Comparison of ENCODE assay signal across 15 cellular contexts in the genomic region with DNA sequence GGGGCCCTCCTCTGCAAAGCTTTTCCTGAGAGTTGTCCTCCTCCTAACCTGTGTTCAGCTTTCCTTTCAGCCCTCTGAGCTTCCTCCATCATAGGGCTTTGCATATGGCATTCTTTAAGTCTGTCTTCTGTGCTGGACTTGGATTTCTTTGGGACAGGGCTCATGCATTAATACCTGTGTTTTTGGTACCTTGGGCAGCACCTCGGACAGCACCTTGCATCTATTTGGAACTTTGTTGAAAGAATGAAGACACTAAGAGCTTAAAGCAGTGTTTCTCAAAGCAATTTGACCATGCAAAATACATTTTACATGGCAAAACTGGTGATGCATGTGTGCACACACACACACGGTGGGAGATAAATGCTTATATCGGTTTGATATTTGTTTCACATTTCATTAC.
A peak's percentile ranks its signal among the peaks of the same experiment; 100 is the strongest.
DNase-seq lines count a peak whose midpoint lies in the region; ATAC-seq and TF ChIP-seq lines count a peak whose summit lies in the region.
"Had no signal": no experiment of that assay in that cellular context is flagged by ENCODE, and none has a peak within 500 bp of the region (broad histone marks: within the 10 kb centered on the region; RNA-seq: fewer than 3 reads in every experiment).

No MANE protein-coding gene starts in this region.

- no peaks in the 10 kb centered on the region for H3K27me3 ChIP-seq in DND-41 (ENCODE audit: insufficient read depth, low read length, poor library complexity)

- no peak for ATAC-seq in DND-41 (ENCODE audit: insufficient read depth, low read depth)
- no peak for ATAC-seq in HG02840 (IDR thresholded peaks at IDR 0.05; ENCODE audit: low FRiP score, unreplicated experiment)
- ATAC-seq: T-cell had no signal

- H3K9ac ChIP-seq in DND-41 (ENCODE audit: low read depth, low read length) = no peak overlapping the region

- H3K79me2 ChIP-seq in DND-41 (ENCODE audit: insufficient read depth, low read length) = no peaks in the 10 kb centered on the region

- no peaks in the 10 kb centered on the region for H3K9me3 ChIP-seq in DND-41 (ENCODE audit: insufficient read depth, low read length, severe bottlenecking)

- H3K27ac ChIP-seq in DND-41 (ENCODE audit: low read length) = no peak overlapping the region

- DNase-seq in DND-41 = peak; percentile 32
- peak; percentile 5 for DNase-seq in Jurkat, Clone E6-1 (ENCODE audit: low read depth, low spot score)
- DNase-seq in astrocyte of the hippocampus (ENCODE audit: low read depth, low spot score) = peak; percentile 9
- peak; percentile 68 for DNase-seq in left kidney (ENCODE audit: low read depth, low spot score)
- no peak for DNase-seq in CD1c-positive myeloid dendritic cell (ENCODE audit: extremely low spot score)
- DNase-seq in GM19238 (ENCODE audit: insufficient read length, low spot score) = no peak
- DNase-seq: CD8-positive, alpha-beta memory T cell; GOT3; MV-4-11; NCI-H1436; NCI-H2227 treated with DMSO at 0.1 percent for 48 hours; NCI-H526; OCI-M1; T-cell had no signal

- no peaks in the 10 kb centered on the region for H4K20me1 ChIP-seq in DND-41 (ENCODE audit: insufficient read depth, low read length)

- no peaks in the 10 kb centered on the region for H3K36me3 ChIP-seq in DND-41 (ENCODE audit: insufficient read depth, low read length)

- no peak overlapping the region for H2AFZ ChIP-seq in DND-41 (ENCODE audit: low read depth, low read length)

- no peak overlapping the region for H3K4me2 ChIP-seq in DND-41 (ENCODE audit: insufficient read depth, low read length)

- no peaks in the 10 kb centered on the region for H3K4me1 ChIP-seq in DND-41 (ENCODE audit: insufficient read depth, low read length)

- TF ChIP-seq CTCF in DND-41 (IDR thresholded peaks at IDR 0.05; ENCODE audit: borderline replicate concordance, extremely low read depth, low read length, poor library complexity, severe bottlenecking) = no peak

- H3K4me3 ChIP-seq in DND-41 (ENCODE audit: low read depth in 1 of 2, low read length in 2 of 2) = no peak overlapping the region
- no peak overlapping the region for H3K4me3 ChIP-seq in Jurkat, Clone E6-1 (ENCODE audit: low read length)

Comparison
In these comparisons a context has a peak if more than half of its experiments do, and no peak if none do; other contexts are left out.
1. DNase-seq: peak in DND-41 (single experiment), Jurkat, Clone E6-1 (single experiment), astrocyte of the hippocampus (single experiment) and left kidney (single experiment); none in CD1c-positive myeloid dendritic cell (single experiment) and GM19238 (single experiment).